In the genomic region with DNA sequence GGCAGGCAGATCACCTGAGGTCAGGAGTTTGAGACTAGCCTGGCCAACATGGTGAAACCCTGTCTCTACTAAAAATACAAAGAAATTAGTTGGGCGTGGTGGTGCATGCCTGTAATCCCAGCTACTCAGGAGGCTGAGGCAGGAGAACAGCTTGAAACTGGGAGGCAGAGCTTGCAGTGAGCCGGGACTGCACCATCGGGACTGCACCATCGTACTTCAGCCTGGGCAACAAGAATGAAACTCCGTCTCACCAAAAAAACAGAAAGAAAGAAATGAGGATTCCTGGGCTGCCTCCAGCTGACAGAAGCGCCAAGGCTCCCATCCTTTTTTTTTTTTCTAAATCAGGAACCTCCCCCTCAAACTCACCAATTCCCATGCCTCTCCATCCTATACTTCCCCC, we compare ENCODE assay signal across 2 cellular contexts. TPM values are rescaled to one million over a fixed set of nuclear protein-coding genes. Genes with fewer than 3 reads are reported as not detected.
"Had no signal": no experiment of that assay in that cellular context is flagged by ENCODE, and none has a peak within 500 bp of the region (broad histone marks: within the 10 kb centered on the region; RNA-seq: fewer than 3 reads in every experiment).

No MANE protein-coding gene starts in this region.

RNA-seq across cellular contexts. Expression of gene JPH4, which starts 41.7 kb away (rescaled TPM):
- total RNA-seq: activated CD4-positive, alpha-beta memory T cell treated with anti-CD3 and anti-CD28 coated beads, Interleukin-2, amount 10 ng/mL, durations not matched to agents 7 days and 5 days; MCF 10A had no signal
